8 cellular contexts compared by ENCODE assay signal in genomic region chr10:110425684-110426293, GRCh38.
DNase-seq lines count a peak whose midpoint lies in the region; ATAC-seq and TF ChIP-seq lines count a peak whose summit lies in the region.

No MANE protein-coding gene starts in this region.

- peaks cover 0 to 3% of the 10 kb centered on the region in 2 donors for H3K36me3 Mint-ChIP-seq in CD14-positive monocyte
- no peaks in the 10 kb centered on the region for H3K36me3 Mint-ChIP-seq in activated T-cell treated with anti-CD3 and anti-CD28 coated beads, Interleukin-2, amount 50 U/mL, for 4 hours (ENCODE audit: insufficient read depth)
- H3K36me3 Mint-ChIP-seq in CD4-positive, alpha-beta T cell (ENCODE audit: low read depth), result no peaks in the 10 kb centered on the region

- no peaks in the 10 kb centered on the region for H3K9me3 ChIP-seq in vagina
- no peaks in the 10 kb centered on the region for H3K9me3 ChIP-seq in CD4-positive, alpha-beta T cell (ENCODE audit: control insufficient read depth, low read length)

- CTCF ChIA-PET in CD4-positive, alpha-beta T cell (lab: Charles Lee), result interaction anchor here (0.9 to 1.4 kb wide), 2 partner anchors 11 to 71 kb away, joined by 3 read pairs; no protein-coding TSS in a partner anchor

- ATAC-seq in GM21367 (IDR thresholded peaks at IDR 0.05; ENCODE audit: unreplicated experiment) (peak; percentile 69), left colon (peak; percentile 43)
- ATAC-seq in activated T-cell treated with anti-CD3 and anti-CD28 coated beads, Interleukin-2, amount 50 U/mL, for 4 hours, result peak; percentile 85 to 90
- no peak for ATAC-seq in CD4-positive, alpha-beta T cell (ENCODE audit: poor library complexity)

- intact Hi-C loops in CD14-positive monocyte (cut with micrococcal nuclease) (loop anchor here (5.0 kb wide), 2 partner anchors 67 to 72 kb away; partner anchors contain the start of gene DUSP5 (in 1 of the 2)), left colon (cut with DNase I, micrococcal nuclease) (no loop called here), vagina (cut with DNase I) (no loop called here)
- intact Hi-C loops in CD4-positive, alpha-beta T cell (cut with DNase I, micrococcal nuclease), result no loop called here

- TF ChIP-seq CTCF in CD14-positive monocyte (IDR thresholded peaks at IDR 0.05) (no peak), HL-60 (IDR thresholded peaks at IDR 0.05; ENCODE audit: insufficient read depth, low read length) (no peak), vagina (IDR thresholded peaks at IDR 0.05) (no peak)
- no peak for TF ChIP-seq CTCF in CD4-positive, alpha-beta T cell (IDR thresholded peaks at IDR 0.05)

- TF ChIP-seq POLR2A in vagina (IDR thresholded peaks at IDR 0.05), result no peak

- H3K4me1 ChIP-seq in vagina, result no peaks in the 10 kb centered on the region

- POLR2A ChIA-PET in CD4-positive, alpha-beta T cell (lab: Charles Lee), result no interaction called here

- peak overlapping the region; percentile 84 to 96 (median 89) for H3K27ac Mint-ChIP-seq in CD14-positive monocyte
- no peak overlapping the region for H3K27ac Mint-ChIP-seq in CD4-positive, alpha-beta T cell

- no peaks in the 10 kb centered on the region for H3K36me3 ChIP-seq in vagina

- H3K4me3 ChIP-seq in HL-60 (replicated peaks; ENCODE audit: insufficient read depth, low read length), result no peak overlapping the region
- H3K4me3 ChIP-seq in vagina, result no peak overlapping the region

- H3K27ac ChIP-seq in HL-60 (replicated peaks) (no peak overlapping the region; the same call in 1 of the 2 replicates), vagina (peak overlapping the region; percentile 38)
- no peak overlapping the region for H3K27ac ChIP-seq in CD4-positive, alpha-beta T cell (ENCODE audit: low read depth, low read length)

- DNase-seq in CD14-positive monocyte (ENCODE audit: low spot score), result peak; percentile 81
- DNase-seq in HL-60 (ENCODE audit: low read depth in 1 of 2, low spot score in 1 of 2), result peak; percentile 46 to 59
- peak; percentile 35 for DNase-seq in activated T-cell treated with anti-CD3 and anti-CD28 coated beads, Interleukin-2, amount 50 U/mL, for 4 hours
- DNase-seq in left colon, result no peak
- no peak for DNase-seq in vagina (ENCODE audit: extremely low spot score in 2 of 2)
- no peak for DNase-seq in activated gamma-delta T cell (lab: John Stamatoyannopoulos, UW)
- no peak for DNase-seq in CD4-positive, alpha-beta T cell

- H3K27me3 Mint-ChIP-seq in CD14-positive monocyte (ENCODE audit: low read depth in 3 of 3), result peaks cover 3 to 9% (median 5%) of the 10 kb centered on the region in 3 donors
- H3K27me3 Mint-ChIP-seq in activated T-cell treated with anti-CD3 and anti-CD28 coated beads, Interleukin-2, amount 50 U/mL, for 4 hours (ENCODE audit: low read depth), result no peaks in the 10 kb centered on the region
- no peaks in the 10 kb centered on the region for H3K27me3 Mint-ChIP-seq in CD4-positive, alpha-beta T cell

- H3K4me3 Mint-ChIP-seq in CD14-positive monocyte, result peak overlapping the region in 1 of 2 donors; percentile 4
- H3K4me3 Mint-ChIP-seq in activated T-cell treated with anti-CD3 and anti-CD28 coated beads, Interleukin-2, amount 50 U/mL, for 4 hours, result peak overlapping the region; percentile 15
- no peak overlapping the region for H3K4me3 Mint-ChIP-seq in CD4-positive, alpha-beta T cell

- no peaks in the 10 kb centered on the region for H3K9me3 Mint-ChIP-seq in CD14-positive monocyte
- no peaks in the 10 kb centered on the region for H3K9me3 Mint-ChIP-seq in activated T-cell treated with anti-CD3 and anti-CD28 coated beads, Interleukin-2, amount 50 U/mL, for 4 hours
- no peaks in the 10 kb centered on the region for H3K9me3 Mint-ChIP-seq in CD4-positive, alpha-beta T cell

- H3K27me3 ChIP-seq in HL-60 (ENCODE audit: insufficient read depth, poor library complexity, severe bottlenecking), result no peaks in the 10 kb centered on the region
- no peaks in the 10 kb centered on the region for H3K27me3 ChIP-seq in vagina
- no peaks in the 10 kb centered on the region for H3K27me3 ChIP-seq in CD4-positive, alpha-beta T cell (ENCODE audit: control insufficient read depth, insufficient read depth, low read length)

- peaks cover 81% of the 10 kb centered on the region for H3K4me1 Mint-ChIP-seq in CD14-positive monocyte
- peaks cover 42% of the 10 kb centered on the region for H3K4me1 Mint-ChIP-seq in activated T-cell treated with anti-CD3 and anti-CD28 coated beads, Interleukin-2, amount 50 U/mL, for 4 hours (ENCODE audit: low read depth)
- peaks cover 11% of the 10 kb centered on the region for H3K4me1 Mint-ChIP-seq in CD4-positive, alpha-beta T cell (ENCODE audit: low read depth)

Comparison
In these comparisons a context has a peak if more than half of its experiments do, and no peak if none do; other contexts are left out.
1. DNase-seq: peak in CD14-positive monocyte (single experiment), HL-60 (2 of 2) and activated T-cell treated with anti-CD3 and anti-CD28 coated beads, Interleukin-2, amount 50 U/mL, for 4 hours (single experiment); none in left colon (0 of 2), vagina (0 of 2), activated gamma-delta T cell (single experiment) and CD4-positive, alpha-beta T cell (0 of 10).
2. intact Hi-C loops: an anchor here in CD14-positive monocyte (5.0 kb wide); none called in left colon, vagina and CD4-positive, alpha-beta T cell.